ENCODE assay signal across 1 cellular context in genomic region chr15:66293419-66294156, GRCh38.
TF ChIP-seq lines count a peak whose summit lies in the region.

TSS of gene DIS3L (plus strand) at chr15:66293568. CDS start at chr15:66293597, 29 bp downstream.

TF ChIP-seq in HepG2, 621 proteins besides CTCF, POLR2A, EP300 and RAD21 (continued from another document and continues in another):
- TF ChIP-seq, protein P1, sequence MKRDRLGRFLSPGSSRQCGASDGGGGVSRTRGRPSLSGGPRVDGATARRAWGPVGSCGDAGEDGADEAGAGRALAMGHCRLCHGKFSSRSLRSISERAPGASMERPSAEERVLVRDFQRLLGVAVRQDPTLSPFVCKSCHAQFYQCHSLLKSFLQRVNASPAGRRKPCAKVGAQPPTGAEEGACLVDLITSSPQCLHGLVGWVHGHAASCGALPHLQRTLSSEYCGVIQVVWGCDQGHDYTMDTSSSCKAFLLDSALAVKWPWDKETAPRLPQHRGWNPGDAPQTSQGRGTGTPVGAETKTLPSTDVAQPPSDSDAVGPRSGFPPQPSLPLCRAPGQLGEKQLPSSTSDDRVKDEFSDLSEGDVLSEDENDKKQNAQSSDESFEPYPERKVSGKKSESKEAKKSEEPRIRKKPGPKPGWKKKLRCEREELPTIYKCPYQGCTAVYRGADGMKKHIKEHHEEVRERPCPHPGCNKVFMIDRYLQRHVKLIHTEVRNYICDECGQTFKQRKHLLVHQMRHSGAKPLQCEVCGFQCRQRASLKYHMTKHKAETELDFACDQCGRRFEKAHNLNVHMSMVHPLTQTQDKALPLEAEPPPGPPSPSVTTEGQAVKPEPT (CRISPR knock-in tag; IDR thresholded peaks at IDR 0.05; ENCODE audit: low read depth) = no peak
- TF ChIP-seq CBFB (CRISPR knock-in tag; IDR thresholded peaks at IDR 0.05) (no peak), YEATS2 (CRISPR knock-in tag; IDR thresholded peaks at IDR 0.05; ENCODE audit: borderline replicate concordance) (no peak), CEBPB (IDR thresholded peaks at IDR 0.05; ENCODE audit: borderline replicate concordance, low read depth, low read length) (no peak), ARNT2 (CRISPR knock-in tag; IDR thresholded peaks at IDR 0.05; ENCODE audit: low read depth) (peak; percentile 83; the same call in 1 of the 2 replicates), CAMTA2 (CRISPR knock-in tag; IDR thresholded peaks at IDR 0.05; ENCODE audit: borderline replicate concordance) (no peak), PCBP2 (optimal IDR thresholded peaks at IDR 0.05; ENCODE audit: low read depth, low read length, poor library complexity, severe bottlenecking) (no peak), ZNF337 (CRISPR knock-in tag; IDR thresholded peaks at IDR 0.05; ENCODE audit: borderline replicate concordance, low read depth) (no peak), MTERF4 (CRISPR knock-in tag; IDR thresholded peaks at IDR 0.05) (no peak), IKZF4 (CRISPR knock-in tag; IDR thresholded peaks at IDR 0.05; ENCODE audit: borderline replicate concordance, low read depth, not compliant biosample characterization) (peak; percentile 90), U2AF2 (IDR thresholded peaks at IDR 0.05; ENCODE audit: low read depth, low read length) (no peak), ZBED4 (CRISPR knock-in tag; IDR thresholded peaks at IDR 0.05; ENCODE audit: borderline replicate concordance) (no peak), POLR2AphosphoS5 (IDR thresholded peaks at IDR 0.05; ENCODE audit: low read depth, low read length) (peak; percentile 54), ZNF75D (CRISPR knock-in tag; IDR thresholded peaks at IDR 0.05; ENCODE audit: borderline replicate concordance) (no peak), HOXA9 (CRISPR knock-in tag; IDR thresholded peaks at IDR 0.05; ENCODE audit: borderline replicate concordance) (peak; percentile 19; the same call in 1 of the 2 replicates), HBP1 (CRISPR knock-in tag; IDR thresholded peaks at IDR 0.05; ENCODE audit: low read depth) (0 out of 2 replicates have a peak, but pooled peaks have one; percentile 50), ARNT (IDR thresholded peaks at IDR 0.05) (no peak), ISL2 (CRISPR knock-in tag; IDR thresholded peaks at IDR 0.05) (no peak), AHR (CRISPR knock-in tag; IDR thresholded peaks at IDR 0.05) (no peak), HMGXB4 (CRISPR knock-in tag; IDR thresholded peaks at IDR 0.05; ENCODE audit: borderline replicate concordance in 1 of 2, low read depth in 1 of 2) (peak in 1 of 2 experiments; percentile 56; a peak in 1 of 4 replicates), PLRG1 (conservative IDR thresholded peaks at IDR 0.05) (no peak), HHEX (CRISPR knock-in tag; IDR thresholded peaks at IDR 0.05) (no peak), ZNF292 (CRISPR knock-in tag; IDR thresholded peaks at IDR 0.05; ENCODE audit: borderline replicate concordance, low read depth) (no peak), ZNF260 (CRISPR knock-in tag; IDR thresholded peaks at IDR 0.05; ENCODE audit: borderline replicate concordance, low read depth) (no peak)
- TF ChIP-seq, protein P2, sequence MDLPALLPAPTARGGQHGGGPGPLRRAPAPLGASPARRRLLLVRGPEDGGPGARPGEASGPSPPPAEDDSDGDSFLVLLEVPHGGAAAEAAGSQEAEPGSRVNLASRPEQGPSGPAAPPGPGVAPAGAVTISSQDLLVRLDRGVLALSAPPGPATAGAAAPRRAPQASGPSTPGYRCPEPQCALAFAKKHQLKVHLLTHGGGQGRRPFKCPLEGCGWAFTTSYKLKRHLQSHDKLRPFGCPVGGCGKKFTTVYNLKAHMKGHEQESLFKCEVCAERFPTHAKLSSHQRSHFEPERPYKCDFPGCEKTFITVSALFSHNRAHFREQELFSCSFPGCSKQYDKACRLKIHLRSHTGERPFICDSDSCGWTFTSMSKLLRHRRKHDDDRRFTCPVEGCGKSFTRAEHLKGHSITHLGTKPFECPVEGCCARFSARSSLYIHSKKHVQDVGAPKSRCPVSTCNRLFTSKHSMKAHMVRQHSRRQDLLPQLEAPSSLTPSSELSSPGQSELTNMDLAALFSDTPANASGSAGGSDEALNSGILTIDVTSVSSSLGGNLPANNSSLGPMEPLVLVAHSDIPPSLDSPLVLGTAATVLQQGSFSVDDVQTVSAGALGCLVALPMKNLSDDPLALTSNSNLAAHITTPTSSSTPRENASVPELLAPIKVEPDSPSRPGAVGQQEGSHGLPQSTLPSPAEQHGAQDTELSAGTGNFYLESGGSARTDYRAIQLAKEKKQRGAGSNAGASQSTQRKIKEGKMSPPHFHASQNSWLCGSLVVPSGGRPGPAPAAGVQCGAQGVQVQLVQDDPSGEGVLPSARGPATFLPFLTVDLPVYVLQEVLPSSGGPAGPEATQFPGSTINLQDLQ (CRISPR knock-in tag; IDR thresholded peaks at IDR 0.05) = no peak; the same call in 1 of the 2 replicates
- TF ChIP-seq, protein P3, sequence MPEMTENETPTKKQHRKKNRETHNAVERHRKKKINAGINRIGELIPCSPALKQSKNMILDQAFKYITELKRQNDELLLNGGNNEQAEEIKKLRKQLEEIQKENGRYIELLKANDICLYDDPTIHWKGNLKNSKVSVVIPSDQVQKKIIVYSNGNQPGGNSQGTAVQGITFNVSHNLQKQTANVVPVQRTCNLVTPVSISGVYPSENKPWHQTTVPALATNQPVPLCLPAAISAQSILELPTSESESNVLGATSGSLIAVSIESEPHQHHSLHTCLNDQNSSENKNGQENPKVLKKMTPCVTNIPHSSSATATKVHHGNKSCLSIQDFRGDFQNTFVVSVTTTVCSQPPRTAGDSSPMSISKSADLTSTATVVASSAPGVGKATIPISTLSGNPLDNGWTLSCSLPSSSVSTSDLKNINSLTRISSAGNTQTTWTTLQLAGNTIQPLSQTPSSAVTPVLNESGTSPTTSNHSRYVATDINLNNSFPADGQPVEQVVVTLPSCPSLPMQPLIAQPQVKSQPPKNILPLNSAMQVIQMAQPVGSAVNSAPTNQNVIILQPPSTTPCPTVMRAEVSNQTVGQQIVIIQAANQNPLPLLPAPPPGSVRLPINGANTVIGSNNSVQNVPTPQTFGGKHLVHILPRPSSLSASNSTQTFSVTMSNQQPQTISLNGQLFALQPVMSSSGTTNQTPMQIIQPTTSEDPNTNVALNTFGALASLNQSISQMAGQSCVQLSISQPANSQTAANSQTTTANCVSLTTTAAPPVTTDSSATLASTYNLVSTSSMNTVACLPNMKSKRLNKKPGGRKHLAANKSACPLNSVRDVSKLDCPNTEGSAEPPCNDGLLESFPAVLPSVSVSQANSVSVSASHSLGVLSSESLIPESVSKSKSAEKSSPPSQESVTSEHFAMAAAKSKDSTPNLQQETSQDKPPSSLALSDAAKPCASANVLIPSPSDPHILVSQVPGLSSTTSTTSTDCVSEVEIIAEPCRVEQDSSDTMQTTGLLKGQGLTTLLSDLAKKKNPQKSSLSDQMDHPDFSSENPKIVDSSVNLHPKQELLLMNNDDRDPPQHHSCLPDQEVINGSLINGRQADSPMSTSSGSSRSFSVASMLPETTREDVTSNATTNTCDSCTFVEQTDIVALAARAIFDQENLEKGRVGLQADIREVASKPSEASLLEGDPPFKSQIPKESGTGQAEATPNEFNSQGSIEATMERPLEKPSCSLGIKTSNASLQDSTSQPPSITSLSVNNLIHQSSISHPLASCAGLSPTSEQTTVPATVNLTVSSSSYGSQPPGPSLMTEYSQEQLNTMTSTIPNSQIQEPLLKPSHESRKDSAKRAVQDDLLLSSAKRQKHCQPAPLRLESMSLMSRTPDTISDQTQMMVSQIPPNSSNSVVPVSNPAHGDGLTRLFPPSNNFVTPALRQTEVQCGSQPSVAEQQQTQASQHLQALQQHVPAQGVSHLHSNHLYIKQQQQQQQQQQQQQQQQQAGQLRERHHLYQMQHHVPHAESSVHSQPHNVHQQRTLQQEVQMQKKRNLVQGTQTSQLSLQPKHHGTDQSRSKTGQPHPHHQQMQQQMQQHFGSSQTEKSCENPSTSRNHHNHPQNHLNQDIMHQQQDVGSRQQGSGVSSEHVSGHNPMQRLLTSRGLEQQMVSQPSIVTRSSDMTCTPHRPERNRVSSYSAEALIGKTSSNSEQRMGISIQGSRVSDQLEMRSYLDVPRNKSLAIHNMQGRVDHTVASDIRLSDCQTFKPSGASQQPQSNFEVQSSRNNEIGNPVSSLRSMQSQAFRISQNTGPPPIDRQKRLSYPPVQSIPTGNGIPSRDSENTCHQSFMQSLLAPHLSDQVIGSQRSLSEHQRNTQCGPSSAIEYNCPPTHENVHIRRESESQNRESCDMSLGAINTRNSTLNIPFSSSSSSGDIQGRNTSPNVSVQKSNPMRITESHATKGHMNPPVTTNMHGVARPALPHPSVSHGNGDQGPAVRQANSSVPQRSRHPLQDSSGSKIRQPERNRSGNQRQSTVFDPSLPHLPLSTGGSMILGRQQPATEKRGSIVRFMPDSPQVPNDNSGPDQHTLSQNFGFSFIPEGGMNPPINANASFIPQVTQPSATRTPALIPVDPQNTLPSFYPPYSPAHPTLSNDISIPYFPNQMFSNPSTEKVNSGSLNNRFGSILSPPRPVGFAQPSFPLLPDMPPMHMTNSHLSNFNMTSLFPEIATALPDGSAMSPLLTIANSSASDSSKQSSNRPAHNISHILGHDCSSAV (CRISPR knock-in tag; IDR thresholded peaks at IDR 0.05; ENCODE audit: borderline replicate concordance) = no peak
- TF ChIP-seq, protein P4, sequence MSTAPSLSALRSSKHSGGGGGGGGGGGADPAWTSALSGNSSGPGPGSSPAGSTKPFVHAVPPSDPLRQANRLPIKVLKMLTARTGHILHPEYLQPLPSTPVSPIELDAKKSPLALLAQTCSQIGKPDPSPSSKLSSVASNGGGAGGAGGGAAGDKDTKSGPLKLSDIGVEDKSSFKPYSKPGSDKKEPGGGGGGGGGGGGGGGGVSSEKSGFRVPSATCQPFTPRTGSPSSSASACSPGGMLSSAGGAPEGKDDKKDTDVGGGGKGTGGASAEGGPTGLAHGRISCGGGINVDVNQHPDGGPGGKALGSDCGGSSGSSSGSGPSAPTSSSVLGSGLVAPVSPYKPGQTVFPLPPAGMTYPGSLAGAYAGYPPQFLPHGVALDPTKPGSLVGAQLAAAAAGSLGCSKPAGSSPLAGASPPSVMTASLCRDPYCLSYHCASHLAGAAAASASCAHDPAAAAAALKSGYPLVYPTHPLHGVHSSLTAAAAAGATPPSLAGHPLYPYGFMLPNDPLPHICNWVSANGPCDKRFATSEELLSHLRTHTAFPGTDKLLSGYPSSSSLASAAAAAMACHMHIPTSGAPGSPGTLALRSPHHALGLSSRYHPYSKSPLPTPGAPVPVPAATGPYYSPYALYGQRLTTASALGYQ (CRISPR knock-in tag; IDR thresholded peaks at IDR 0.05) = no peak
- TF ChIP-seq, protein P5, sequence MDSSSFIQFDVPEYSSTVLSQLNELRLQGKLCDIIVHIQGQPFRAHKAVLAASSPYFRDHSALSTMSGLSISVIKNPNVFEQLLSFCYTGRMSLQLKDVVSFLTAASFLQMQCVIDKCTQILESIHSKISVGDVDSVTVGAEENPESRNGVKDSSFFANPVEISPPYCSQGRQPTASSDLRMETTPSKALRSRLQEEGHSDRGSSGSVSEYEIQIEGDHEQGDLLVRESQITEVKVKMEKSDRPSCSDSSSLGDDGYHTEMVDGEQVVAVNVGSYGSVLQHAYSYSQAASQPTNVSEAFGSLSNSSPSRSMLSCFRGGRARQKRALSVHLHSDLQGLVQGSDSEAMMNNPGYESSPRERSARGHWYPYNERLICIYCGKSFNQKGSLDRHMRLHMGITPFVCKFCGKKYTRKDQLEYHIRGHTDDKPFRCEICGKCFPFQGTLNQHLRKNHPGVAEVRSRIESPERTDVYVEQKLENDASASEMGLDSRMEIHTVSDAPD (CRISPR knock-in tag; IDR thresholded peaks at IDR 0.05) = no peak
